Comparison of ENCODE assay signal across 8 cellular contexts in genomic region chr11:14249121-14249963, GRCh38.
DNase-seq lines count a peak whose midpoint lies in the region; ATAC-seq and TF ChIP-seq lines count a peak whose summit lies in the region.

No MANE protein-coding gene starts in this region.

- intact Hi-C loops in activated naive CD4-positive, alpha-beta T cell treated with anti-CD3 and anti-CD28 coated beads for 36 hours (cut with micrococcal nuclease) = loop anchor here (1.0 to 2.0 kb wide), 5 partner anchors 101 to 763 kb away; no protein-coding TSS in a partner anchor

- no peak overlapping the region for H4K8ac ChIP-seq in trophoblast cell (ENCODE audit: low read depth, low read length)

- H3K14ac ChIP-seq in trophoblast cell (ENCODE audit: low read length) = no peak overlapping the region

- H3K4me2 ChIP-seq in Loucy (ENCODE audit: low read depth, low read length, poor library complexity, severe bottlenecking) = no peak overlapping the region
- H3K4me2 ChIP-seq in trophoblast cell (ENCODE audit: low read length) = no peak overlapping the region

- no peaks in the 10 kb centered on the region for H3K79me1 ChIP-seq in trophoblast cell (ENCODE audit: low read length)

- no peaks in the 10 kb centered on the region for H3K9me2 ChIP-seq in Loucy (replicated peaks; ENCODE audit: low read depth, low read length)

- H2AK5ac ChIP-seq in trophoblast cell (ENCODE audit: low read length) = no peak overlapping the region

- no peak overlapping the region for H2BK12ac ChIP-seq in trophoblast cell (ENCODE audit: low read length)

- no CpG with 5 or more reads among the region's 10 CpGs for WGBS in trophoblast cell (ENCODE audit: extremely low coverage, insufficient coverage, insufficient read length)
- 31 to 32% methylated on average over 10 of the region's 10 CpGs for WGBS in upper lobe of left lung, 2 donors

- DNase-seq in SK-N-MC (ENCODE audit: low read depth, low spot score) (peak; percentile 30), germinal center (ENCODE audit: low spot score) (peak; percentile 51), trophoblast cell (peak; percentile 48 to 86), upper lobe of left lung (peak in 1 of 2 donors; percentile 52)
- DNase-seq in activated naive CD4-positive, alpha-beta T cell treated with anti-CD3 and anti-CD28 coated beads for 36 hours = peak; percentile 82

- H3K27ac Mint-ChIP-seq in activated naive CD4-positive, alpha-beta T cell treated with anti-CD3 and anti-CD28 coated beads for 36 hours = no peak overlapping the region

- H3K27me3 ChIP-seq in Loucy (ENCODE audit: insufficient read depth, low read length, poor library complexity, severe bottlenecking) (peaks cover 17% of the 10 kb centered on the region), trophoblast cell (ENCODE audit: insufficient read depth, low read length) (no peaks in the 10 kb centered on the region), upper lobe of left lung (no peaks in the 10 kb centered on the region)

- no peaks in the 10 kb centered on the region for H3K79me2 ChIP-seq in Loucy (ENCODE audit: insufficient read depth, low read length)
- peaks cover 1% of the 10 kb centered on the region for H3K79me2 ChIP-seq in trophoblast cell (ENCODE audit: control insufficient read depth, insufficient read depth, low read length, poor library complexity)

- H3K9me3 ChIP-seq in Loucy (ENCODE audit: insufficient read depth, low read depth, low read length) = no peaks in the 10 kb centered on the region
- no peaks in the 10 kb centered on the region for H3K9me3 ChIP-seq in SK-N-MC (ENCODE audit: low read depth, low read length)
- H3K9me3 ChIP-seq in trophoblast cell (ENCODE audit: insufficient read depth, low read depth, low read length) = peaks cover 2% of the 10 kb centered on the region
- H3K9me3 ChIP-seq in upper lobe of left lung = no peaks in the 10 kb centered on the region

- H3K4me1 ChIP-seq in Loucy (ENCODE audit: insufficient read depth, low read length, poor library complexity, severe bottlenecking) (peaks cover 7% of the 10 kb centered on the region), trophoblast cell (ENCODE audit: control insufficient read depth in 1 of 2, insufficient read depth in 2 of 2, low read length in 2 of 2) (peaks cover 2 to 3% of the 10 kb centered on the region in 2 experiments), upper lobe of left lung (peaks cover 4 to 13% (median 12%) of the 10 kb centered on the region in 4 donors)

- peaks cover 15% of the 10 kb centered on the region for H3K4me1 Mint-ChIP-seq in activated naive CD4-positive, alpha-beta T cell treated with anti-CD3 and anti-CD28 coated beads for 36 hours (ENCODE audit: low read depth)

- H3K36me3 ChIP-seq in Loucy (ENCODE audit: insufficient read depth, low read length) (no peaks in the 10 kb centered on the region), SK-N-MC (ENCODE audit: insufficient read depth, low read length) (no peaks in the 10 kb centered on the region), trophoblast cell (ENCODE audit: control insufficient read depth in 1 of 2, insufficient read depth in 2 of 2, low read length in 2 of 2) (no peaks in the 10 kb centered on the region), upper lobe of left lung (no peaks in the 10 kb centered on the region)

- no peak overlapping the region for H3K4ac ChIP-seq in trophoblast cell (ENCODE audit: low read depth, low read length)

- H3K18ac ChIP-seq in trophoblast cell (ENCODE audit: low read length) = no peak overlapping the region

- no peak overlapping the region for H3K27ac ChIP-seq in SK-N-MC
- H3K27ac ChIP-seq in trophoblast cell (ENCODE audit: low read depth, low read length) = no peak overlapping the region
- no peak overlapping the region for H3K27ac ChIP-seq in upper lobe of left lung

- ATAC-seq in upper lobe of left lung (ENCODE audit: low FRiP score in 2 of 2) = peak; percentile 50 to 63
- no peak for ATAC-seq in HG02840 (IDR thresholded peaks at IDR 0.05; ENCODE audit: low FRiP score, unreplicated experiment)

- CTCF ChIA-PET in activated naive CD4-positive, alpha-beta T cell treated with anti-CD3 and anti-CD28 coated beads for 36 hours (lab: Charles Lee) = interaction anchor here (0.7 to 4.8 kb wide), 20 partner anchors 9 to 557 kb away, joined by 3 to 51 read pairs (median 4); partner anchors contain the start of gene SPON1

- TF ChIP-seq CTCF in GM12872 (IDR thresholded peaks at IDR 0.05; ENCODE audit: insufficient read depth, low read depth, low read length) = peak; percentile 77
- TF ChIP-seq CTCF in Loucy (conservative IDR thresholded peaks at IDR 0.05; ENCODE audit: low read length) = peak; percentile 93
- peak; percentile 62 to 86 (median 75) for TF ChIP-seq CTCF in upper lobe of left lung (IDR thresholded peaks at IDR 0.05)

- no peaks in the 10 kb centered on the region for H3K27me3 Mint-ChIP-seq in activated naive CD4-positive, alpha-beta T cell treated with anti-CD3 and anti-CD28 coated beads for 36 hours (ENCODE audit: low read depth)

- H3K4me3 ChIP-seq in Loucy (ENCODE audit: low read length, poor library complexity, severe bottlenecking) (no peak overlapping the region), SK-N-MC (no peak overlapping the region), trophoblast cell (ENCODE audit: low read depth, low read length) (no peak overlapping the region), upper lobe of left lung (no peak overlapping the region)

- no peaks in the 10 kb centered on the region for H4K20me1 ChIP-seq in Loucy (ENCODE audit: insufficient read depth, low read length, poor library complexity, severe bottlenecking)

- no peak overlapping the region for H4K91ac ChIP-seq in trophoblast cell (ENCODE audit: low read depth, low read length)

- no peak for TF ChIP-seq POLR2A in upper lobe of left lung (IDR thresholded peaks at IDR 0.05)

- no peaks in the 10 kb centered on the region for H3F3A ChIP-seq in Loucy (ENCODE audit: low read depth)

- H3K9me3 Mint-ChIP-seq in activated naive CD4-positive, alpha-beta T cell treated with anti-CD3 and anti-CD28 coated beads for 36 hours = no peaks in the 10 kb centered on the region

- no peak overlapping the region for H2AFZ ChIP-seq in Loucy (ENCODE audit: low read length)
- no peak overlapping the region for H2AFZ ChIP-seq in trophoblast cell (ENCODE audit: insufficient read depth, low read length, poor library complexity)

- H4K12ac ChIP-seq in trophoblast cell (ENCODE audit: low read depth, low read length) = no peak overlapping the region

- H3K4me3 Mint-ChIP-seq in activated naive CD4-positive, alpha-beta T cell treated with anti-CD3 and anti-CD28 coated beads for 36 hours = no peak overlapping the region

- H3K9ac ChIP-seq in Loucy (ENCODE audit: low read depth, low read length, poor library complexity, severe bottlenecking) (no peak overlapping the region), SK-N-MC (ENCODE audit: insufficient read length) (no peak overlapping the region), trophoblast cell (ENCODE audit: low read length) (no peak overlapping the region)

- no peaks in the 10 kb centered on the region for H3K36me3 Mint-ChIP-seq in activated naive CD4-positive, alpha-beta T cell treated with anti-CD3 and anti-CD28 coated beads for 36 hours (ENCODE audit: low read depth)

- H2BK120ac ChIP-seq in trophoblast cell (ENCODE audit: insufficient read depth, low read length, poor library complexity) = no peak overlapping the region

- H2BK5ac ChIP-seq in trophoblast cell (ENCODE audit: low read depth, low read length, poor library complexity) = no peak overlapping the region

- TF ChIP-seq EP300 in upper lobe of left lung (IDR thresholded peaks at IDR 0.05) = no peak

- H3K23ac ChIP-seq in trophoblast cell (ENCODE audit: low read length) = no peak overlapping the region
